17 cellular contexts compared by ENCODE assay signal in genomic region chr11:103798029-103798428, GRCh38.
DNase-seq lines count a peak whose midpoint lies in the region; TF ChIP-seq lines count a peak whose summit lies in the region.
"Had no signal": no experiment of that assay in that cellular context is flagged by ENCODE, and none has a peak within 500 bp of the region (broad histone marks: within the 10 kb centered on the region; RNA-seq: fewer than 3 reads in every experiment).

No MANE protein-coding gene starts in this region.

- H3K9me2 ChIP-seq in GM23248 (ENCODE audit: insufficient read depth) = no peaks in the 10 kb centered on the region

- peak; percentile 80 for DNase-seq in GM23248
- DNase-seq in RPMI7951 (ENCODE audit: low read depth) = peak; percentile 8
- peak; percentile 56 to 86 for DNase-seq in fibroblast of lung (ENCODE audit: low read depth in 2 of 2)
- DNase-seq in osteoblast (ENCODE audit: insufficient read length, low spot score, missing footprints) = peak; percentile 52
- no peak for DNase-seq in chondrocyte (ENCODE audit: low spot score)
- DNase-seq in CD8-positive, alpha-beta memory T cell = no peak
- DNase-seq in glutamatergic neuron = no peak
- DNase-seq in activated CD4-positive, CD25-positive, alpha-beta regulatory T cell (lab: John Stamatoyannopoulos, UW) = no peak
- DNase-seq: activated CD8-positive, alpha-beta T cell treated with anti-CD3 and anti-CD28 coated beads, Interleukin-2, amount 10 ng/mL, durations not matched to agents 7 days and 5 days; activated effector memory CD4-positive, alpha-beta T cell treated with Interleukin-2 at 50 U/mL for 16 hours; CD4-positive, alpha-beta memory T cell; effector memory CD4-positive, alpha-beta T cell; mammary epithelial cell; NCI-H524; T1000 had no signal

- no peaks in the 10 kb centered on the region for H3K79me2 ChIP-seq in GM23248 (ENCODE audit: insufficient read depth)
- H3K79me2 ChIP-seq in fibroblast of lung (ENCODE audit: control insufficient read depth, insufficient read depth, low read length) = no peaks in the 10 kb centered on the region
- no peaks in the 10 kb centered on the region for H3K79me2 ChIP-seq in osteoblast (ENCODE audit: insufficient read depth, low read length)

- H3K36me3 ChIP-seq in GM23248 (ENCODE audit: low read depth) (no peaks in the 10 kb centered on the region), fibroblast of lung (ENCODE audit: control insufficient read depth, insufficient read depth, low read length) (no peaks in the 10 kb centered on the region), osteoblast (ENCODE audit: insufficient read depth, low read length) (no peaks in the 10 kb centered on the region)
- H3K36me3 ChIP-seq in CD8-positive, alpha-beta memory T cell (ENCODE audit: insufficient read depth, low read length) = no peaks in the 10 kb centered on the region

- TF ChIP-seq CTCF in fibroblast of lung (conservative IDR thresholded peaks at IDR 0.05 in 1 of 2, IDR thresholded peaks at IDR 0.05 in 1 of 2; ENCODE audit: low read depth in 1 of 2, low read length in 2 of 2) (no peak), osteoblast (IDR thresholded peaks at IDR 0.05; ENCODE audit: extremely low read depth, low read depth, low read length) (no peak), chondrocyte (IDR thresholded peaks at IDR 0.05) (no peak), glutamatergic neuron (IDR thresholded peaks at IDR 0.05; ENCODE audit: partially characterized antibody, unreplicated experiment) (no peak)

- 0 to 9% methylated on average over 1 of the region's 1 CpG for WGBS in GM23248 (ENCODE audit: low coverage in 1 of 2, low lambda C conversion rate in 2 of 2, missing lambda C conversion rate in 2 of 2), 2 experiments

- CTCF ChIA-PET in CD8-positive, alpha-beta memory T cell (lab: Charles Lee) = no interaction called here

- no peak overlapping the region for H3K9ac ChIP-seq in GM23248
- no peak overlapping the region for H3K9ac ChIP-seq in fibroblast of lung (ENCODE audit: insufficient read depth, low read length)

- H3K4me2 ChIP-seq in GM23248 (ENCODE audit: unreplicated experiment) (peak overlapping the region; percentile 16), fibroblast of lung (ENCODE audit: extremely low read depth, insufficient read depth, low read length) (no peak overlapping the region), osteoblast (ENCODE audit: insufficient read depth, low read length) (no peak overlapping the region)

- no peaks in the 10 kb centered on the region for H3K9me3 ChIP-seq in GM23248 (ENCODE audit: low read depth)
- H3K9me3 ChIP-seq in fibroblast of lung (ENCODE audit: control insufficient read depth, insufficient read depth, low read depth, low read length) = no peaks in the 10 kb centered on the region
- H3K9me3 ChIP-seq in osteoblast (ENCODE audit: low read depth, low read length) = no peaks in the 10 kb centered on the region
- no peaks in the 10 kb centered on the region for H3K9me3 ChIP-seq in CD8-positive, alpha-beta memory T cell (ENCODE audit: low read length)

- H2AFZ ChIP-seq in GM23248 (no peak overlapping the region), fibroblast of lung (ENCODE audit: low read length) (no peak overlapping the region), osteoblast (ENCODE audit: low read length) (no peak overlapping the region)

- no peaks in the 10 kb centered on the region for H4K20me1 ChIP-seq in GM23248 (ENCODE audit: insufficient read depth)
- no peaks in the 10 kb centered on the region for H4K20me1 ChIP-seq in fibroblast of lung (ENCODE audit: control insufficient read depth, extremely low read depth, insufficient read depth, low read length)
- no peaks in the 10 kb centered on the region for H4K20me1 ChIP-seq in osteoblast (ENCODE audit: insufficient read depth, low read length)

- no peak overlapping the region for H3K27ac Mint-ChIP-seq in chondrocyte (ENCODE audit: unreplicated experiment)
- no peak overlapping the region for H3K27ac Mint-ChIP-seq in CD8-positive, alpha-beta memory T cell
- H3K27ac Mint-ChIP-seq in glutamatergic neuron (ENCODE audit: unreplicated experiment) = no peak overlapping the region
- H3K27ac Mint-ChIP-seq: activated CD8-positive, alpha-beta T cell treated with anti-CD3 and anti-CD28 coated beads, Interleukin-2, amount 10 ng/mL, durations not matched to agents 7 days and 5 days; CD4-positive, alpha-beta memory T cell; stimulated activated naive CD8-positive, alpha-beta T cell treated with anti-CD3 and anti-CD28 coated beads, Interleukin-15, Interleukin-2, amounts not matched to agents 100 ng/mL and 50 ng/mL, for 24 hours had no signal

- H3K9me3 Mint-ChIP-seq in chondrocyte (ENCODE audit: low read depth) (peaks cover 1% of the 10 kb centered on the region), glutamatergic neuron (ENCODE audit: unreplicated experiment) (peaks cover 5% of the 10 kb centered on the region)
- peaks cover 0 to 3% (median 0%) of the 10 kb centered on the region in 5 donors for H3K9me3 Mint-ChIP-seq in CD8-positive, alpha-beta memory T cell
- H3K9me3 Mint-ChIP-seq: neural crest cell; stimulated activated naive CD8-positive, alpha-beta T cell treated with anti-CD3 and anti-CD28 coated beads, Interleukin-15, Interleukin-2, amounts not matched to agents 100 ng/mL and 50 ng/mL, for 24 hours had no signal

- peaks cover 52% of the 10 kb centered on the region for H3K4me1 ChIP-seq in GM23248 (ENCODE audit: insufficient read depth)
- H3K4me1 ChIP-seq in fibroblast of lung (ENCODE audit: control insufficient read depth, extremely low read depth, insufficient read depth, low read length) = no peaks in the 10 kb centered on the region
- H3K4me1 ChIP-seq in osteoblast (ENCODE audit: insufficient read depth, low read length) = peaks cover 4% of the 10 kb centered on the region
- no peaks in the 10 kb centered on the region for H3K4me1 ChIP-seq in CD8-positive, alpha-beta memory T cell (ENCODE audit: insufficient read depth, low read length)

- in situ Hi-C loops in GM23248 (cut with MboI) = no loop called here

- peaks cover 26% of the 10 kb centered on the region for H3F3A ChIP-seq in GM23248 (ENCODE audit: insufficient read depth)

- peak overlapping the region; percentile 30; the same call in 1 of the 2 replicates for H3K27ac ChIP-seq in GM23248
- no peak overlapping the region for H3K27ac ChIP-seq in fibroblast of lung (ENCODE audit: insufficient read depth, low read length)
- H3K27ac ChIP-seq in osteoblast (ENCODE audit: low read depth, low read length) = peak overlapping the region; percentile 6
- no peak overlapping the region for H3K27ac ChIP-seq in CD8-positive, alpha-beta memory T cell (ENCODE audit: low read depth, low read length)

- H3K4me3 ChIP-seq in GM23248 (no peak overlapping the region), fibroblast of lung (replicated peaks in 1 of 4; ENCODE audit: control extremely low read depth in 1 of 4, insufficient read depth in 1 of 4, low read depth in 3 of 4, low read length in 4 of 4) (no peak overlapping the region), osteoblast (ENCODE audit: insufficient read depth, low read length) (no peak overlapping the region)
- H3K4me3 ChIP-seq in CD8-positive, alpha-beta memory T cell (ENCODE audit: low read length) = no peak overlapping the region

- H3K4me3 Mint-ChIP-seq in chondrocyte (ENCODE audit: unreplicated experiment) (no peak overlapping the region), glutamatergic neuron (ENCODE audit: unreplicated experiment) (no peak overlapping the region)
- no peak overlapping the region for H3K4me3 Mint-ChIP-seq in CD8-positive, alpha-beta memory T cell
- H3K4me3 Mint-ChIP-seq: activated CD8-positive, alpha-beta T cell treated with anti-CD3 and anti-CD28 coated beads, Interleukin-2, amount 10 ng/mL, durations not matched to agents 7 days and 5 days; CD4-positive, alpha-beta memory T cell; neural crest cell; stimulated activated naive CD8-positive, alpha-beta T cell treated with anti-CD3 and anti-CD28 coated beads, Interleukin-15, Interleukin-2, amounts not matched to agents 100 ng/mL and 50 ng/mL, for 24 hours had no signal

- H3K4me1 Mint-ChIP-seq in chondrocyte (ENCODE audit: low read depth) (peaks cover 35% of the 10 kb centered on the region), glutamatergic neuron (ENCODE audit: low read depth, unreplicated experiment) (peaks cover 30% of the 10 kb centered on the region)
- H3K4me1 Mint-ChIP-seq in CD8-positive, alpha-beta memory T cell = no peaks in the 10 kb centered on the region
- H3K4me1 Mint-ChIP-seq: CD4-positive, alpha-beta memory T cell had no signal

- H3K27me3 ChIP-seq in GM23248 (replicated peaks; ENCODE audit: insufficient read depth) (no peaks in the 10 kb centered on the region), fibroblast of lung (ENCODE audit: control insufficient read depth, insufficient read depth, low read length) (no peaks in the 10 kb centered on the region), osteoblast (ENCODE audit: insufficient read depth, low read length) (no peaks in the 10 kb centered on the region)
- no peaks in the 10 kb centered on the region for H3K27me3 ChIP-seq in CD8-positive, alpha-beta memory T cell (ENCODE audit: insufficient read depth, low read length, poor library complexity, severe bottlenecking)

- no peaks in the 10 kb centered on the region for H3K36me3 Mint-ChIP-seq in chondrocyte (ENCODE audit: low read depth)
- H3K36me3 Mint-ChIP-seq in CD8-positive, alpha-beta memory T cell = no peaks in the 10 kb centered on the region
- H3K36me3 Mint-ChIP-seq in glutamatergic neuron (ENCODE audit: unreplicated experiment) = no peaks in the 10 kb centered on the region
- H3K36me3 Mint-ChIP-seq: CD4-positive, alpha-beta memory T cell had no signal

- no peaks in the 10 kb centered on the region for H3K27me3 Mint-ChIP-seq in chondrocyte (ENCODE audit: low read depth)
- H3K27me3 Mint-ChIP-seq in CD8-positive, alpha-beta memory T cell = peaks cover 0 to 1% of the 10 kb centered on the region in 2 donors
- no peaks in the 10 kb centered on the region for H3K27me3 Mint-ChIP-seq in glutamatergic neuron (ENCODE audit: unreplicated experiment)
- H3K27me3 Mint-ChIP-seq: CD4-positive, alpha-beta memory T cell; stimulated activated naive CD8-positive, alpha-beta T cell treated with anti-CD3 and anti-CD28 coated beads, Interleukin-15, Interleukin-2, amounts not matched to agents 100 ng/mL and 50 ng/mL, for 24 hours had no signal

- POLR2A ChIA-PET in CD8-positive, alpha-beta memory T cell (lab: Charles Lee) = no interaction called here

Comparison
In these comparisons a context has a peak if more than half of its experiments do, and no peak if none do; other contexts are left out.
1. DNase-seq: peak in GM23248 (single experiment), RPMI7951 (single experiment), fibroblast of lung (2 of 2) and osteoblast (single experiment); none in chondrocyte (single experiment), CD8-positive, alpha-beta memory T cell (0 of 5), glutamatergic neuron (single experiment) and activated CD4-positive, CD25-positive, alpha-beta regulatory T cell (0 of 4).
2. H3K27ac ChIP-seq: peak in GM23248 (single experiment) and osteoblast (single experiment); none in fibroblast of lung (single experiment) and CD8-positive, alpha-beta memory T cell (single experiment).